In genomic region chr19:45692187-45693111, GRCh38 we compare ENCODE assay signal across 8 cellular contexts.
DNase-seq lines count a peak whose midpoint lies in the region; ATAC-seq lines count a peak whose summit lies in the region.

Gene QPCTL (plus strand): TSS chr19:45692666. CDS start chr19:45692704, 38 bp downstream.

- peak within 1 kb of the TSS; percentile 82 for H3K27ac ChIP-seq in cingulate gyrus (ENCODE audit: low read depth, low read length)

- DNase-seq in Ammon's horn (ENCODE audit: low spot score) (peak; percentile 100), GM19238 (ENCODE audit: insufficient read length, low spot score) (peak; percentile 86), NCI-H524 (lab: John Stamatoyannopoulos, UW) (peak; percentile 99), kidney glomerular epithelial cell (lab: John Stamatoyannopoulos, UW) (peak; percentile 100)
- DNase-seq in activated CD4-positive, alpha-beta T cell treated with anti-CD3 and anti-CD28 coated beads for 4 hours, result peak; percentile 95 to 98
- DNase-seq in stimulated activated CD4-positive, alpha-beta T cell treated with anti-CD3 and anti-CD28 coated beads, Interleukin-1b, Interleukin-23, amount 100 ng/mL, for 1 hour (ENCODE audit: low read depth in 2 of 2), result peak; percentile 85 to 94

- ATAC-seq in HG03442 (IDR thresholded peaks at IDR 0.05; ENCODE audit: unreplicated experiment), result peak; percentile 77

Comparison
In these comparisons a context has a peak if more than half of its experiments do, and no peak if none do; other contexts are left out.
1. Peak in every context shown above with its lines: DNase-seq, ATAC-seq and H3K27ac ChIP-seq.